Comparison of ENCODE assay signal across 8 cellular contexts in genomic region chr5:36690041-36690941, GRCh38.
DNase-seq lines count a peak whose midpoint lies in the region; ATAC-seq lines count a peak whose summit lies in the region.

No MANE protein-coding gene starts in this region.

- H3K27ac ChIP-seq in cingulate gyrus (ENCODE audit: low read depth, low read length), result peak overlapping the region; percentile 92

- ATAC-seq in GM18870 (IDR thresholded peaks at IDR 0.05; ENCODE audit: unreplicated experiment), result peak; percentile 54
- ATAC-seq in HG03108 (IDR thresholded peaks at IDR 0.05; ENCODE audit: unreplicated experiment), result peak; percentile 67

- DNase-seq in AG08395 (ENCODE audit: low spot score) (peak; percentile 80), NCI-H2227 (lab: John Stamatoyannopoulos, UW; ENCODE audit: unreplicated experiment) (peak; percentile 93), kidney tubule cell (ENCODE audit: low spot score) (peak; percentile 88)
- DNase-seq in activated CD4-positive, alpha-beta T cell treated with anti-CD3 and anti-CD28 coated beads for 1 hour, result peak; percentile 45
- DNase-seq in stimulated activated CD4-positive, alpha-beta T cell treated with anti-CD3 and anti-CD28 coated beads, Interleukin-15, amount 100 ng/mL, for 24 hours, result peak; percentile 85

Comparison
In these comparisons a context has a peak if more than half of its experiments do, and no peak if none do; other contexts are left out.
1. Peak in every context shown above with its lines: DNase-seq, ATAC-seq and H3K27ac ChIP-seq.